8 cellular contexts compared by ENCODE assay signal in genomic region chr1:162498442-162498785, GRCh38. TPM values are rescaled to one million over a fixed set of nuclear protein-coding genes. Genes with fewer than 3 reads are reported as not detected.
DNase-seq lines count a peak whose midpoint lies in the region; ATAC-seq and TF ChIP-seq lines count a peak whose summit lies in the region.

No MANE protein-coding gene starts in this region.

- ATAC-seq in activated T-cell treated with anti-CD3 and anti-CD28 coated beads, Interleukin-2, amount 50 U/mL, for 72 hours (replicated peaks in 1 of 2) = no peak
- peak; percentile 30 for ATAC-seq in HG02973 (IDR thresholded peaks at IDR 0.05; ENCODE audit: unreplicated experiment)

- peak overlapping the region; percentile 86 to 98 for H3K4me3 Mint-ChIP-seq in activated T-cell treated with anti-CD3 and anti-CD28 coated beads, Interleukin-2, amount 50 U/mL, for 72 hours

- H3K27ac Mint-ChIP-seq in activated T-cell treated with anti-CD3 and anti-CD28 coated beads, Interleukin-2, amount 50 U/mL, for 72 hours = peak overlapping the region; percentile 98

- H3K9me3 Mint-ChIP-seq in activated T-cell treated with anti-CD3 and anti-CD28 coated beads, Interleukin-2, amount 50 U/mL, for 72 hours = peaks cover 2 to 3% of the 10 kb centered on the region in 2 donors

- peaks cover 42% of the 10 kb centered on the region for H3K4me1 Mint-ChIP-seq in activated T-cell treated with anti-CD3 and anti-CD28 coated beads, Interleukin-2, amount 50 U/mL, for 72 hours (ENCODE audit: low read depth)

- intact Hi-C loops in esophagus muscularis mucosa (cut with DNase I) = loop anchor here (5.0 kb wide), 1 partner anchor 64 kb away; the partner anchor contains the start of gene UAP1

- TF ChIP-seq CTCF in esophagus muscularis mucosa (IDR thresholded peaks at IDR 0.05) = no peak

- no peaks in the 10 kb centered on the region for H3K27me3 Mint-ChIP-seq in activated T-cell treated with anti-CD3 and anti-CD28 coated beads, Interleukin-2, amount 50 U/mL, for 72 hours (ENCODE audit: low read depth)

- H3K4me1 ChIP-seq in SJSA1 (replicated peaks) (peaks cover 25% of the 10 kb centered on the region), esophagus muscularis mucosa (peaks cover 16 to 39% (median 38%) of the 10 kb centered on the region in 4 donors)

- H3K27ac ChIP-seq in SJSA1 = peak overlapping the region; percentile 86
- peak overlapping the region; percentile 93 to 96 (median 95) for H3K27ac ChIP-seq in esophagus muscularis mucosa (replicated peaks in 1 of 4)

- H3K9me3 ChIP-seq in SJSA1 (replicated peaks) (no peaks in the 10 kb centered on the region), esophagus muscularis mucosa (no peaks in the 10 kb centered on the region)

- no peak for TF ChIP-seq EP300 in esophagus muscularis mucosa (IDR thresholded peaks at IDR 0.05)

- H3K36me3 ChIP-seq in SJSA1 (peaks cover 39% of the 10 kb centered on the region), esophagus muscularis mucosa (peaks cover 21 to 37% (median 32%) of the 10 kb centered on the region in 4 donors)

- no peak for TF ChIP-seq POLR2A in esophagus muscularis mucosa (IDR thresholded peaks at IDR 0.05; ENCODE audit: low read depth)

- H3K4me3 ChIP-seq in SJSA1 = peak overlapping the region; percentile 99
- peak overlapping the region; percentile 95 to 100 (median 98) for H3K4me3 ChIP-seq in esophagus muscularis mucosa

- no peaks in the 10 kb centered on the region for H3K27me3 ChIP-seq in SJSA1 (replicated peaks)
- H3K27me3 ChIP-seq in esophagus muscularis mucosa = no peaks in the 10 kb centered on the region

- no peak for DNase-seq in activated T-cell treated with anti-CD3 and anti-CD28 coated beads, Interleukin-2, amount 50 U/mL, for 72 hours
- no peak for DNase-seq in activated T-cell treated with anti-CD3 and anti-CD28 coated beads, Interleukin-2, amount 50 U/mL, for 1 hour
- DNase-seq in SJSA1 (ENCODE audit: low read depth in 1 of 2, low spot score in 2 of 2) (no peak), esophagus muscularis mucosa (ENCODE audit: extremely low spot score) (no peak), pons (ENCODE audit: low spot score) (peak; percentile 40), NCI-H446 treated with DMSO at 0.1 percent for 48 hours (lab: John Stamatoyannopoulos, UW) (no peak)
- DNase-seq in activated effector memory CD4-positive, alpha-beta T cell treated with anti-CD3 and anti-CD28 coated beads, Interleukin-2, amount 50 U/mL, for 16 hours = no peak

- peaks cover 5 to 11% of the 10 kb centered on the region in 2 donors for H3K36me3 Mint-ChIP-seq in activated T-cell treated with anti-CD3 and anti-CD28 coated beads, Interleukin-2, amount 50 U/mL, for 72 hours (ENCODE audit: insufficient read depth in 2 of 2)

- WGBS in esophagus muscularis mucosa = under 1% methylated on average over 7 of the region's 7 CpGs

RNA-seq across cellular contexts. Expression of gene UHMK1, which starts 0.8 kb away (rescaled TPM):
- total RNA-seq in activated T-cell treated with anti-CD3 and anti-CD28 coated beads, Interleukin-2, amount 50 U/mL, for 72 hours = 10 to 100 TPM; 54.0 TPM
- 133 and 177 TPM in 2 replicates for total RNA-seq in SJSA1 (2014; rRNA removed; shearing (Covaris generic))
- total RNA-seq in esophagus muscularis mucosa = 10 to 100 TPM; 25.3 to 34.4 (median 30.6) TPM
